Comparison of ENCODE assay signal across 8 cellular contexts in the genomic region with DNA sequence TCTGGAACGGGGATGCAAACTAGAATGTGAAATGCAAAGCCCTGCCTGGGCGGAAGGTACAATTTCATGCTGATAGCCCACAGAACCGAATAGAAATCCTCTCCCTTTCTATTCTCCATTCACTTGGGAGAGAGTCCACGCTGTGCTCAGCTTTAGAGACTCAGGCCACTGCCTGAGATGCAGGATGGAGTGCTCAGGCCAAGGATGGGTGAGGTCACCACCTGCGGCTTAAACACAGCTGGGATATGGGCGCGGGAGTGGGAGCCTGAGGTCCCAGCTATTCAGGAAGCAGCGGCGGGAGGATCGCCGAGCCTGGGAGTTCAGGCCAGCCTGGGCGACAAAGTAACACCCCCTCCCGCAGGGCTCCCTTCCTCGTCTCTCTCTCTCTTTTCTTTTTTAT. TPM values are rescaled to one million over a fixed set of nuclear protein-coding genes. Genes with fewer than 3 reads are reported as not detected.
A peak's percentile ranks its signal among the peaks of the same experiment; 100 is the strongest.
DNase-seq lines count a peak whose midpoint lies in the region; ATAC-seq, FAIRE-seq and TF ChIP-seq lines count a peak whose summit lies in the region.

No MANE protein-coding gene starts in this region.

- no TSS peak for BruUV-seq in endothelial cell of umbilical vein (replicated peaks; lab: Mats Ljungman, UMichigan)

- POLR2A ChIA-PET in RWPE1 (lab: Yijun Ruan, JAX; ENCODE audit: low non-redundant PET): no interaction called here
- POLR2A ChIA-PET in endothelial cell of umbilical vein (lab: Charles Lee): no interaction called here

- CTCF ChIA-PET in RWPE1 (lab: Yijun Ruan, JAX): no interaction called here
- CTCF ChIA-PET in endothelial cell of umbilical vein (lab: Charles Lee): interaction anchor here (0.6 kb wide), 1 partner anchor 149 kb away, joined by 4 read pairs; no protein-coding TSS in a partner anchor

- peaks cover 19% of the 10 kb centered on the region for H3K4me1 ChIP-seq in DND-41 (ENCODE audit: insufficient read depth, low read length)
- peaks cover 10% of the 10 kb centered on the region for H3K4me1 ChIP-seq in endothelial cell of umbilical vein (ENCODE audit: control insufficient read depth, extremely low read depth, insufficient read depth, low read length)
- peaks cover 4 to 6% of the 10 kb centered on the region in 2 donors for H3K4me1 ChIP-seq in muscle layer of duodenum (ENCODE audit: control insufficient read depth in 1 of 2, insufficient read depth in 2 of 2, low read length in 2 of 2)

- FAIRE-seq in endothelial cell of umbilical vein (lab: Jason Lieb, UNC): no peak

- dilution Hi-C loops in endothelial cell of umbilical vein (cut with MboI; ENCODE audit: extremely low pct_ligation_motif_present, low sequenced_read_pairs): no loop called here

- ATAC-seq in DND-41 (ENCODE audit: insufficient read depth, low read depth) (peak; percentile 7; the same call in 2 of the 3 replicates), GM21825 (IDR thresholded peaks at IDR 0.05; ENCODE audit: unreplicated experiment) (peak; percentile 13), GM21526 (IDR thresholded peaks at IDR 0.05; ENCODE audit: low FRiP score, unreplicated experiment) (no peak)

- H4K20me1 ChIP-seq in DND-41 (ENCODE audit: insufficient read depth, low read length): peaks cover 5% of the 10 kb centered on the region; the same call in 1 of the 2 replicates
- no peaks in the 10 kb centered on the region for H4K20me1 ChIP-seq in endothelial cell of umbilical vein (replicated peaks; ENCODE audit: control insufficient read depth, extremely low read depth, insufficient read depth, low read length)

- no peaks in the 10 kb centered on the region for H3K9me1 ChIP-seq in endothelial cell of umbilical vein (replicated peaks; ENCODE audit: control insufficient read depth, extremely low read depth, insufficient read depth, low read length)

- H3K4me3 ChIP-seq in DND-41 (ENCODE audit: low read depth in 1 of 2, low read length in 2 of 2) (peak overlapping the region; percentile 6 to 97; a peak in 3 of 4 replicates), endothelial cell of umbilical vein (replicated peaks in 1 of 3; ENCODE audit: insufficient read depth in 1 of 3, low read depth in 1 of 3, low read length in 3 of 3) (peak overlapping the region; percentile 32 to 66 (median 33)), muscle layer of duodenum (ENCODE audit: low read depth in 1 of 2, low read length in 2 of 2) (peak overlapping the region; percentile 63 to 87)

- intact Hi-C loops in endothelial cell of umbilical vein (cut with micrococcal nuclease): loop anchor here (1.0 to 2.0 kb wide), 4 partner anchors 52 to 112 kb away; a partner anchor contains a TSS

- no peaks in the 10 kb centered on the region for H3K27me3 ChIP-seq in DND-41 (ENCODE audit: insufficient read depth, low read length, poor library complexity)
- no peaks in the 10 kb centered on the region for H3K27me3 ChIP-seq in endothelial cell of umbilical vein (ENCODE audit: control insufficient read depth in 2 of 2, insufficient read depth in 2 of 2, low read length in 2 of 2)
- no peaks in the 10 kb centered on the region for H3K27me3 ChIP-seq in muscle layer of duodenum (ENCODE audit: low read depth, low read length)

- peak overlapping the region; percentile 53 for H2AFZ ChIP-seq in DND-41 (ENCODE audit: low read depth, low read length)
- H2AFZ ChIP-seq in endothelial cell of umbilical vein (ENCODE audit: low read depth, low read length): peak overlapping the region; percentile 91

- H3K27ac ChIP-seq in DND-41 (ENCODE audit: low read length) (peak overlapping the region; percentile 57), RWPE1 (peak overlapping the region; percentile 86), endothelial cell of umbilical vein (ENCODE audit: insufficient read depth, low read depth, low read length) (no peak overlapping the region), muscle layer of duodenum (ENCODE audit: low read length) (no peak overlapping the region)

- DNase-seq in DND-41 (no peak), RWPE1 (ENCODE audit: low spot score) (peak; percentile 12), endothelial cell of umbilical vein (ENCODE audit: low read depth, low spot score) (no peak), NCI-H2081 treated with DMSO at 0.1 percent for 48 hours (lab: John Stamatoyannopoulos, UW) (no peak)
- DNase-seq in activated CD4-positive, alpha-beta T cell treated with anti-CD3 and anti-CD28 coated beads for 1 hour: no peak

- H3K36me3 ChIP-seq in DND-41 (ENCODE audit: insufficient read depth, low read length) (peaks cover 16% of the 10 kb centered on the region), endothelial cell of umbilical vein (ENCODE audit: control insufficient read depth in 2 of 2, extremely low read depth in 1 of 2, insufficient read depth in 2 of 2, low read length in 2 of 2) (no peaks in the 10 kb centered on the region), muscle layer of duodenum (ENCODE audit: control insufficient read depth in 1 of 2, insufficient read depth in 2 of 2, low read length in 2 of 2) (peaks cover 0 to 2% of the 10 kb centered on the region in 2 donors)

- no peak for TF ChIP-seq POLR2A in endothelial cell of umbilical vein (IDR thresholded peaks at IDR 0.05; ENCODE audit: low read depth, low read length)

- H3K9me3 ChIP-seq in DND-41 (ENCODE audit: insufficient read depth, low read length, severe bottlenecking) (no peaks in the 10 kb centered on the region), endothelial cell of umbilical vein (replicated peaks; ENCODE audit: control insufficient read depth, insufficient read depth, low read length) (no peaks in the 10 kb centered on the region), muscle layer of duodenum (ENCODE audit: control insufficient read depth in 1 of 2, low read length in 2 of 2) (no peaks in the 10 kb centered on the region)

- no peak for TF ChIP-seq CTCF in DND-41 (IDR thresholded peaks at IDR 0.05; ENCODE audit: borderline replicate concordance, extremely low read depth, low read length, poor library complexity, severe bottlenecking)
- TF ChIP-seq CTCF in RWPE1 (conservative IDR thresholded peaks at IDR 0.05; ENCODE audit: low read depth): no peak
- no peak for TF ChIP-seq CTCF in endothelial cell of umbilical vein (IDR thresholded peaks at IDR 0.05; ENCODE audit: extremely low read depth in 1 of 2, insufficient read depth in 1 of 2, low read depth in 1 of 2, low read length in 2 of 2)

- peak overlapping the region; percentile 94 for H3K9ac ChIP-seq in DND-41 (ENCODE audit: low read depth, low read length)
- H3K9ac ChIP-seq in endothelial cell of umbilical vein (replicated peaks; ENCODE audit: extremely low read depth, insufficient read depth, low read length): peak overlapping the region; percentile 37

- peak overlapping the region; percentile 98 for H3K4me2 ChIP-seq in DND-41 (ENCODE audit: insufficient read depth, low read length)
- peak overlapping the region; percentile 91 for H3K4me2 ChIP-seq in endothelial cell of umbilical vein (ENCODE audit: insufficient read depth, low read length)

- H3K79me2 ChIP-seq in DND-41 (ENCODE audit: insufficient read depth, low read length) (peaks cover 23% of the 10 kb centered on the region), endothelial cell of umbilical vein (ENCODE audit: control insufficient read depth, insufficient read depth, low read length) (no peaks in the 10 kb centered on the region)

TF ChIP-seq in endothelial cell of umbilical vein, 7 proteins besides CTCF, POLR2A, EP300 and RAD21:
- TF ChIP-seq MYC (IDR thresholded peaks at IDR 0.05; ENCODE audit: low read depth, low read length) (no peak), FOS (IDR thresholded peaks at IDR 0.05; ENCODE audit: borderline replicate concordance, insufficient read depth, low read length) (no peak)

RNA-seq across cellular contexts. Expression of a gene that starts 0.4 kb away (rescaled TPM):
- 39.3 and 41.4 TPM in 2 replicates for total RNA-seq in endothelial cell of umbilical vein
- polyA plus RNA-seq in endothelial cell of umbilical vein: 29.6 and 32.3 TPM in 2 replicates
- polyA plus RNA-seq in endothelial cell of umbilical vein (2011; cell fraction: cytosol; rRNA removed): 9.2 and 15.6 TPM in 2 replicates
- polyA plus RNA-seq in endothelial cell of umbilical vein (2011; cell fraction: nucleus; rRNA removed): 182 and 211 TPM in 2 replicates
- 25.5 and 30.1 TPM in 2 replicates for polyA plus RNA-seq in endothelial cell of umbilical vein (2012)
- polyA minus RNA-seq in endothelial cell of umbilical vein: 47.6 and 49.9 TPM in 2 replicates
- 12.1 TPM for polyA minus RNA-seq in endothelial cell of umbilical vein (2011; cell fraction: cytosol; rRNA and poly(A)+ RNA removed)
- 43.5 and 71.7 TPM in 2 replicates for polyA minus RNA-seq in endothelial cell of umbilical vein (2011; cell fraction: nucleus; rRNA and poly(A)+ RNA removed)

Comparison
In these comparisons a context has a peak if more than half of its experiments do, and no peak if none do; other contexts are left out.
1. H3K27ac ChIP-seq: peak in DND-41 (single experiment) and RWPE1 (single experiment); none in endothelial cell of umbilical vein (single experiment) and muscle layer of duodenum (single experiment).
2. Peak in every context shown above with its lines, with median percentiles within 50 percentile points of each other: H3K4me3 ChIP-seq.